In the genomic region with DNA sequence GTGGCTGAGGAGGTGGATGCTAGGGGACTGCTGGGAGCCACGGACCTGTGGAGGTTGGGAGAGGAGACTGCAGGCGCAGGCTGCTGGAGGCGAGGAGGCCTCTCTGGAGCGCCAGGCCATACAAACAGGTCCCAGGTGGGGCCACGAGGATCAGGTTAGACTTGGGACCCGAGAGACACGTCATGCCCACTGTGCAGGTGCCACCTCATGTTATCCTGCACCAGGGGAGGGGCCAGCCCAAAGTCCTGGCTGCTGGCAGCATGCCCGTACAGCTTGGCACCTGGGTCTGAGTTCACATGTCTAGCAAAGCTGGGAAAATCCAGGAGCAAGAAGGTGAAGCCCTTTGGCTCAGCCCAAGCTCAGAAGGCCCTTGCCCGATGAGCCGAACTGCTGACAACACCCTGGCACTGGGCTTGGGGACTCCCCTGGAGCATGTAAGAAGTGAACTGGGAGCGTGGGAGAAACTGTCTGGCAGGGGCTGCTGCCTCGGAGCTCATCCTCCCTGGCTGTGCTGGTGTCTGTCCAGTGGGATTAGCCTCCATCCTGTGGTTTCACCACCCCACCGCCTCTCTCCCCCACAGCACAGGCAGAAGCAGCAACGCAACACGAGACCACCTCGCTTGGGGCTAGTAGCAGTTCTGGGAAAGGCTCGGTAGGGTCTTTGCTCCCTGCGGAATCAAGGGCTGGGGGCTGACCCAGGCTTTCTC, we compare ENCODE assay signal across 10 cellular contexts. TPM values are rescaled to one million over a fixed set of nuclear protein-coding genes. Genes with fewer than 3 reads are reported as not detected.
DNase-seq lines count a peak whose midpoint lies in the region; ATAC-seq and TF ChIP-seq lines count a peak whose summit lies in the region.
"Had no signal": no experiment of that assay in that cellular context is flagged by ENCODE, and none has a peak within 500 bp of the region (broad histone marks: within the 10 kb centered on the region; RNA-seq: fewer than 3 reads in every experiment).

No MANE protein-coding gene starts in this region.

- POLR2A ChIA-PET in SK-N-SH (lab: Yijun Ruan, JAX), result interaction anchor here (0.5 to 2.2 kb wide), 15 partner anchors 8 to 245 kb away, joined by 3 to 13 read pairs (median 4); a partner anchor contains a TSS

- no peak for TF ChIP-seq POLR2A in heart left ventricle (IDR thresholded peaks at IDR 0.05)

- H3K9ac ChIP-seq in SK-N-SH (no peak overlapping the region), stomach smooth muscle (ENCODE audit: low read length in 2 of 2) (no peak overlapping the region)

- CTCF ChIA-PET in SK-N-SH (lab: Yijun Ruan, JAX), result interaction anchor here (0.7 to 5.1 kb wide), 10 partner anchors 14 to 164 kb away, joined by 3 to 32 read pairs (median 4); a partner anchor contains a TSS

- intact Hi-C loops in Right ventricle myocardium superior (cut with DNase I) (no loop called here), heart left ventricle (cut with DNase I) (loop anchor here in 2 of 10 donors (10.0 kb wide), 2 partner anchors 159 to 351 kb away; a partner anchor contains a TSS)

- peaks cover 72% of the 10 kb centered on the region for H3F3A ChIP-seq in SK-N-SH (replicated peaks; ENCODE audit: insufficient read depth)

- H3K27ac ChIP-seq in heart left ventricle (peak overlapping the region in 4 of 12 donors; percentile 20 to 98 (median 48)), SK-N-SH (ENCODE audit: low read depth in 2 of 2, low read length in 1 of 2) (peak overlapping the region; percentile 86 to 95), stomach smooth muscle (ENCODE audit: low read length) (peak overlapping the region; percentile 81)

- no peak overlapping the region for H3K4me2 ChIP-seq in SK-N-SH

- peaks cover 0 to 51% (median 22%) of the 10 kb centered on the region in 9 donors for H3K36me3 ChIP-seq in heart left ventricle
- H3K36me3 ChIP-seq in SK-N-SH (replicated peaks in 1 of 2; ENCODE audit: control insufficient read depth in 1 of 2, insufficient read depth in 2 of 2, low read length in 1 of 2), result peaks cover 38 to 54% of the 10 kb centered on the region in 2 experiments
- H3K36me3 ChIP-seq in stomach smooth muscle (ENCODE audit: control insufficient read depth in 2 of 2, insufficient read depth in 2 of 2, low read length in 2 of 2), result peaks cover 11 to 17% of the 10 kb centered on the region in 2 donors

- TF ChIP-seq RAD21 in SK-N-SH (IDR thresholded peaks at IDR 0.05; ENCODE audit: low read length), result no peak

- H3K9me2 ChIP-seq in SK-N-SH, result no peaks in the 10 kb centered on the region

- H3K4me1 ChIP-seq in heart left ventricle (peaks cover 4 to 73% (median 62%) of the 10 kb centered on the region in 12 donors), SK-N-SH (ENCODE audit: control insufficient read depth in 1 of 2, insufficient read depth in 2 of 2, low read depth in 1 of 2, low read length in 1 of 2) (peaks cover 28 to 63% of the 10 kb centered on the region in 2 experiments; a peak in 3 of 4 replicates), stomach smooth muscle (ENCODE audit: control insufficient read depth, insufficient read depth, low read length) (peaks cover 55% of the 10 kb centered on the region)

- ATAC-seq in Right ventricle myocardium superior (ENCODE audit: poor library complexity) (no peak), heart left ventricle (no peak), GM21381 (IDR thresholded peaks at IDR 0.05; ENCODE audit: unreplicated experiment) (no peak)

- H3K27me3 ChIP-seq in heart left ventricle, result no peaks in the 10 kb centered on the region
- no peaks in the 10 kb centered on the region for H3K27me3 ChIP-seq in SK-N-SH (ENCODE audit: insufficient read depth)
- H3K27me3 ChIP-seq in stomach smooth muscle (ENCODE audit: control insufficient read depth in 1 of 2, insufficient read depth in 2 of 2, low read length in 2 of 2), result no peaks in the 10 kb centered on the region

- H3K4me3 ChIP-seq in heart left ventricle, result no peak overlapping the region
- no peak overlapping the region for H3K4me3 ChIP-seq in SK-N-SH (ENCODE audit: low read depth in 2 of 2, low read length in 1 of 2)
- no peak overlapping the region for H3K4me3 ChIP-seq in fibroblast of pulmonary artery (replicated peaks; ENCODE audit: low read depth, low read length)
- no peak overlapping the region for H3K4me3 ChIP-seq in stomach smooth muscle (ENCODE audit: low read length in 2 of 2)

- H4K20me1 ChIP-seq in SK-N-SH (ENCODE audit: insufficient read depth), result peaks cover 55% of the 10 kb centered on the region

- H2AFZ ChIP-seq in SK-N-SH (ENCODE audit: low read depth), result no peak overlapping the region

- TF ChIP-seq EP300 in SK-N-SH (IDR thresholded peaks at IDR 0.05; ENCODE audit: borderline replicate concordance in 1 of 2, low read depth in 1 of 2, low read length in 1 of 2), result no peak

- peaks cover 80% of the 10 kb centered on the region for H3K79me2 ChIP-seq in SK-N-SH (ENCODE audit: insufficient read depth)

- WGBS in heart left ventricle, 4 donors, result 61 to 68% (median 66%) methylated on average over 17 to 18 of the region's 18 CpGs
- WGBS in SK-N-SH (ENCODE audit: low lambda C conversion rate), result 85% methylated on average over 13 of the region's 18 CpGs

- DNase-seq in Right ventricle myocardium superior (peak; percentile 58), heart left ventricle (no peak), SK-N-SH (peak; percentile 23), fibroblast of pulmonary artery (ENCODE audit: low read depth) (peak; percentile 36), NCI-H1417 (lab: John Stamatoyannopoulos, UW) (no peak), NCI-H345 treated with DMSO at 0.1 percent for 48 hours (lab: John Stamatoyannopoulos, UW; ENCODE audit: unreplicated experiment) (no peak)
- DNase-seq: cortex of kidney had no signal

- H3K9me3 ChIP-seq in heart left ventricle (no peaks in the 10 kb centered on the region), SK-N-SH (no peaks in the 10 kb centered on the region), stomach smooth muscle (ENCODE audit: control insufficient read depth in 2 of 2, low read length in 2 of 2) (no peaks in the 10 kb centered on the region)

- no peak for TF ChIP-seq CTCF in heart left ventricle (IDR thresholded peaks at IDR 0.05)
- TF ChIP-seq CTCF in SK-N-SH (IDR thresholded peaks at IDR 0.05), result no peak
- no peak for TF ChIP-seq CTCF in fibroblast of pulmonary artery (IDR thresholded peaks at IDR 0.05; ENCODE audit: low read length, missing control alignments)

TF ChIP-seq in SK-N-SH, 30 proteins besides CTCF, POLR2A, EP300 and RAD21 (continues in another document):
- no peak for TF ChIP-seq MEF2A (IDR thresholded peaks at IDR 0.05; ENCODE audit: borderline replicate concordance, low read depth)
- no peak for TF ChIP-seq RFX5 (IDR thresholded peaks at IDR 0.05; ENCODE audit: low read length)
- TF ChIP-seq TCF12 (IDR thresholded peaks at IDR 0.05), result no peak
- no peak for TF ChIP-seq GATA2 (CRISPR knock-in tag; IDR thresholded peaks at IDR 0.05)
- TF ChIP-seq EZH2phosphoT487 (IDR thresholded peaks at IDR 0.05; ENCODE audit: borderline replicate concordance, low read depth), result no peak
- peak; percentile 58; the same call in 1 of the 2 replicates for TF ChIP-seq POLR2AphosphoS5 (IDR thresholded peaks at IDR 0.05; ENCODE audit: low read depth, low read length)
- no peak; the same call in 1 of the 2 replicates for TF ChIP-seq FOXM1 (IDR thresholded peaks at IDR 0.05; ENCODE audit: low read depth)
- TF ChIP-seq, protein P1, sequence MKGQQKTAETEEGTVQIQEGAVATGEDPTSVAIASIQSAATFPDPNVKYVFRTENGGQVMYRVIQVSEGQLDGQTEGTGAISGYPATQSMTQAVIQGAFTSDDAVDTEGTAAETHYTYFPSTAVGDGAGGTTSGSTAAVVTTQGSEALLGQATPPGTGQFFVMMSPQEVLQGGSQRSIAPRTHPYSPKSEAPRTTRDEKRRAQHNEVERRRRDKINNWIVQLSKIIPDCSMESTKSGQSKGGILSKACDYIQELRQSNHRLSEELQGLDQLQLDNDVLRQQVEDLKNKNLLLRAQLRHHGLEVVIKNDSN (IDR thresholded peaks at IDR 0.05; ENCODE audit: borderline replicate concordance, low read depth), result no peak
- no peak for TF ChIP-seq FOXJ3 (CRISPR knock-in tag; IDR thresholded peaks at IDR 0.05)
- no peak for TF ChIP-seq TEAD4 (IDR thresholded peaks at IDR 0.05; ENCODE audit: borderline replicate concordance, insufficient read depth)

RNA-seq across cellular contexts. Expression of a gene that starts 5.3 kb away (rescaled TPM):
- total RNA-seq in Right ventricle myocardium superior, result 113 TPM
- total RNA-seq in heart left ventricle, result 100 to 1,000 TPM in 6 of 9 donors, 10 to 100 TPM in 3; 81.4 to 268 (median 152) TPM
- 100 to 1,000 TPM in 1 of 2 donors, 10 to 100 TPM in 1; 81.7 to 296 TPM for polyA plus RNA-seq in heart left ventricle
- polyA plus RNA-seq in SK-N-SH (2012; rRNA removed), result 184 and 385 TPM in 2 replicates
- 158 and 279 TPM in 2 replicates for polyA plus RNA-seq in SK-N-SH (2012; cell fraction: cytosol; rRNA removed)
- 650 and 681 TPM in 2 replicates for polyA plus RNA-seq in SK-N-SH (2012; cell fraction: nucleus; rRNA removed)

RNA-seq across cellular contexts. Expression of a gene that starts 5.6 kb away (rescaled TPM):
- 309 TPM for total RNA-seq in Right ventricle myocardium superior
- total RNA-seq in heart left ventricle, result 100 to 1,000 TPM; 280 to 763 (median 374) TPM
- 100 to 1,000 TPM; 246 to 584 TPM for polyA plus RNA-seq in heart left ventricle
- polyA plus RNA-seq in SK-N-SH (2012; rRNA removed), result 112 and 165 TPM in 2 replicates
- 240 and 314 TPM in 2 replicates for polyA plus RNA-seq in SK-N-SH (2012; cell fraction: cytosol; rRNA removed)
- polyA plus RNA-seq in SK-N-SH (2012; cell fraction: nucleus; rRNA removed), result 212 and 321 TPM in 2 replicates

RNA-seq across cellular contexts. Expression of a gene that starts 25.5 kb away (rescaled TPM):
- total RNA-seq in Right ventricle myocardium superior (29.9 TPM), heart left ventricle (10 to 100 TPM; 25.1 to 39.9 (median 32.4) TPM)
- polyA plus RNA-seq in heart left ventricle (10 to 100 TPM in 1 of 2 donors, 1 to 10 TPM in 1; 9.8 to 50.5 TPM), SK-N-SH (2012; rRNA removed) (176 and 269 TPM in 2 replicates)
- 159 and 175 TPM in 2 replicates for polyA plus RNA-seq in SK-N-SH (2012; cell fraction: cytosol; rRNA removed)
- polyA plus RNA-seq in SK-N-SH (2012; cell fraction: nucleus; rRNA removed), result 164 and 238 TPM in 2 replicates

RNA-seq across cellular contexts. Expression of a gene that starts 25.6 kb away (rescaled TPM):
- total RNA-seq in Right ventricle myocardium superior, result 176 TPM
- 100 to 1,000 TPM; 118 to 255 (median 143) TPM for total RNA-seq in heart left ventricle
- polyA plus RNA-seq in heart left ventricle, result 100 to 1,000 TPM; 283 to 329 TPM
- polyA plus RNA-seq in SK-N-SH (2012; rRNA removed), result 1,022 and 1,275 TPM in 2 replicates
- 764 and 988 TPM in 2 replicates for polyA plus RNA-seq in SK-N-SH (2012; cell fraction: cytosol; rRNA removed)
- 313 and 563 TPM in 2 replicates for polyA plus RNA-seq in SK-N-SH (2012; cell fraction: nucleus; rRNA removed)

RNA-seq across cellular contexts. Expression of a gene that starts 31.0 kb away (rescaled TPM):
- total RNA-seq in Right ventricle myocardium superior (not detected), heart left ventricle (not detected)
- polyA plus RNA-seq in heart left ventricle (not detected), SK-N-SH (2012; rRNA removed) (0.07 and 0.16 TPM in 2 replicates)
- 0.01 TPM in 1 of 2 replicates, not detected in the other for polyA plus RNA-seq in SK-N-SH (2012; cell fraction: cytosol; rRNA removed)
- 0.19 and 0.23 TPM in 2 replicates for polyA plus RNA-seq in SK-N-SH (2012; cell fraction: nucleus; rRNA removed)
- total RNA-seq: RPMI7951 had no signal

Comparison
In these comparisons a context has a peak if more than half of its experiments do, and no peak if none do; other contexts are left out.
1. DNase-seq: peak in Right ventricle myocardium superior (single experiment), SK-N-SH (single experiment) and fibroblast of pulmonary artery (single experiment); none in heart left ventricle (0 of 5), NCI-H1417 (0 of 3) and NCI-H345 treated with DMSO at 0.1 percent for 48 hours (single experiment).